Comparison of ENCODE assay signal across 9 cellular contexts in genomic region chr10:27152687-27153086, GRCh38. TPM values are rescaled to one million over a fixed set of nuclear protein-coding genes. Genes with fewer than 3 reads are reported as not detected.
A peak's percentile ranks its signal among the peaks of the same experiment; 100 is the strongest.
DNase-seq lines count a peak whose midpoint lies in the region; ATAC-seq and TF ChIP-seq lines count a peak whose summit lies in the region.
"Had no signal": no experiment of that assay in that cellular context is flagged by ENCODE, and none has a peak within 500 bp of the region (broad histone marks: within the 10 kb centered on the region; RNA-seq: fewer than 3 reads in every experiment).

No MANE protein-coding gene starts in this region.

- H3K9me3 ChIP-seq in SJCRH30 (replicated peaks) = no peaks in the 10 kb centered on the region
- no peaks in the 10 kb centered on the region for H3K9me3 ChIP-seq in esophagus squamous epithelium
- no peaks in the 10 kb centered on the region for H3K9me3 ChIP-seq in psoas muscle

- H3K4me3 ChIP-seq in GM08714 (ENCODE audit: low read length) (peak overlapping the region; percentile 77), SJCRH30 (peak overlapping the region; percentile 82), esophagus squamous epithelium (peak overlapping the region; percentile 74 to 97 (median 84)), psoas muscle (peak overlapping the region; percentile 86)

- no peak for ATAC-seq in psoas muscle
- ATAC-seq in GM19328 (IDR thresholded peaks at IDR 0.05; ENCODE audit: unreplicated experiment) = no peak
- no peak for ATAC-seq in GM21737 (IDR thresholded peaks at IDR 0.05; ENCODE audit: unreplicated experiment)
- ATAC-seq in HG02852 (IDR thresholded peaks at IDR 0.05; ENCODE audit: unreplicated experiment) = no peak

- H3K27me3 ChIP-seq in SJCRH30 = no peaks in the 10 kb centered on the region
- no peaks in the 10 kb centered on the region for H3K27me3 ChIP-seq in esophagus squamous epithelium
- H3K27me3 ChIP-seq in psoas muscle (ENCODE audit: insufficient read depth in 3 of 3, low read length in 2 of 3) = no peaks in the 10 kb centered on the region

- TF ChIP-seq POLR2A in esophagus squamous epithelium (IDR thresholded peaks at IDR 0.05) = no peak

- no peak for TF ChIP-seq CTCF in esophagus squamous epithelium (IDR thresholded peaks at IDR 0.05)
- TF ChIP-seq CTCF in psoas muscle (IDR thresholded peaks at IDR 0.05) = no peak

- H3K4me1 ChIP-seq in SJCRH30 (no peaks in the 10 kb centered on the region), esophagus squamous epithelium (peaks cover 11 to 62% (median 13%) of the 10 kb centered on the region in 3 donors), psoas muscle (peaks cover 15% of the 10 kb centered on the region)

- H3K27ac ChIP-seq in SJCRH30 (no peak overlapping the region), esophagus squamous epithelium (peak overlapping the region in 1 of 4 donors; percentile 100), psoas muscle (no peak overlapping the region)

- DNase-seq in SJCRH30 (no peak), esophagus squamous epithelium (lab: John Stamatoyannopoulos, UW) (no peak), psoas muscle (no peak), SHP77 (lab: John Stamatoyannopoulos, UW) (no peak)
- DNase-seq: KBM-7 had no signal

- intact Hi-C loops in esophagus squamous epithelium (cut with DNase I) = no loop called here
- intact Hi-C loops in psoas muscle (cut with DNase I) = loop anchor here in 1 of 2 donors (5.0 kb wide), 1 partner anchor 90 kb away; the partner anchor contains the start of gene ACBD5

- H3K36me3 ChIP-seq in SJCRH30 (peaks cover 31% of the 10 kb centered on the region), esophagus squamous epithelium (peaks cover 2 to 20% (median 6%) of the 10 kb centered on the region in 3 donors), psoas muscle (ENCODE audit: insufficient read depth in 1 of 2, low read depth in 1 of 2) (peaks cover 3 to 12% of the 10 kb centered on the region in 2 donors)

RNA-seq across cellular contexts. Expression of gene YME1L1, which starts 1.5 kb away (rescaled TPM):
- total RNA-seq in SJCRH30 (2014; rRNA removed; shearing (Covaris generic)) = 239 and 288 TPM in 2 replicates
- total RNA-seq in esophagus squamous epithelium = 10 to 100 TPM; 45.1 to 78.5 (median 67.3) TPM
- 100 to 1,000 TPM in 3 of 4 donors, 10 to 100 TPM in 1; 99.3 to 115 (median 102) TPM for total RNA-seq in psoas muscle
- 100 to 1,000 TPM in 1 of 3 donors, 10 to 100 TPM in 2; 49.3 to 137 (median 71.9) TPM for polyA plus RNA-seq in psoas muscle

RNA-seq across cellular contexts. Expression of gene MASTL, which starts 2.5 kb away (rescaled TPM):
- 78.8 and 86.7 TPM in 2 replicates for total RNA-seq in SJCRH30 (2014; rRNA removed; shearing (Covaris generic))
- total RNA-seq in esophagus squamous epithelium (10 to 100 TPM in 1 of 4 donors, 1 to 10 TPM in 3; 3.8 to 13.8 (median 7.5) TPM), psoas muscle (1 to 10 TPM; 1.2 to 2.9 (median 1.3) TPM)
- polyA plus RNA-seq in psoas muscle = 1 to 10 TPM; 1.3 to 4.4 (median 1.7) TPM

RNA-seq across cellular contexts. Expression of gene ANKRD26, which starts 52.4 kb away (rescaled TPM):
- total RNA-seq in SJCRH30 (2014; rRNA removed; shearing (Covaris generic)) = 10.2 and 13.9 TPM in 2 replicates
- total RNA-seq in esophagus squamous epithelium (1 to 10 TPM; 2.5 to 6.9 (median 5.0) TPM), psoas muscle (1 to 10 TPM; 7.0 to 9.8 (median 8.7) TPM)
- 10 to 100 TPM in 1 of 3 donors, 1 to 10 TPM in 2; 4.0 to 12.7 (median 4.4) TPM for polyA plus RNA-seq in psoas muscle
